1 cellular context compared by ENCODE assay signal in the genomic region with DNA sequence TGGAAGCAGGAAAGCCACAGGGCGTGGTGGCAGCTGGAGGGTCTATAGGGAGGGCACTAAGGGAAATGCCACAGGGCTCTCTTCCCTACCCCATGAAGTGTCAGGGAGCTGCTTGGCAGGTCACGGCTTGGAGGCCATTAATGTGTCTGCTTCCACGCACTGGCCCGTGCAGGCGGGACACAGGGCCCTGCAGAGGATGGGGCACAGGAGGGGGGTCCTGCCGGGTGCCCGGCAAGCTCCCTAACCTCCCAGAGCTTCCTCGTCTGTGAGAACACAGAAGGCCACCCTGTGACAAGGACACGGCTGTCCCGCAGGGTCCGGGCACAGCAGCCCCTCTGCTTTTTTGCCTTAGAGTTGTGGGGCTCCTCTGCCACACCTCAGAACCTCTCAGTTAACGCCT.
TF ChIP-seq lines count a peak whose summit lies in the region.

No MANE protein-coding gene starts in this region.

TF ChIP-seq in HCT116, 20 proteins besides CTCF, POLR2A, EP300 and RAD21 (continued from another document):
- TF ChIP-seq, protein P1, sequence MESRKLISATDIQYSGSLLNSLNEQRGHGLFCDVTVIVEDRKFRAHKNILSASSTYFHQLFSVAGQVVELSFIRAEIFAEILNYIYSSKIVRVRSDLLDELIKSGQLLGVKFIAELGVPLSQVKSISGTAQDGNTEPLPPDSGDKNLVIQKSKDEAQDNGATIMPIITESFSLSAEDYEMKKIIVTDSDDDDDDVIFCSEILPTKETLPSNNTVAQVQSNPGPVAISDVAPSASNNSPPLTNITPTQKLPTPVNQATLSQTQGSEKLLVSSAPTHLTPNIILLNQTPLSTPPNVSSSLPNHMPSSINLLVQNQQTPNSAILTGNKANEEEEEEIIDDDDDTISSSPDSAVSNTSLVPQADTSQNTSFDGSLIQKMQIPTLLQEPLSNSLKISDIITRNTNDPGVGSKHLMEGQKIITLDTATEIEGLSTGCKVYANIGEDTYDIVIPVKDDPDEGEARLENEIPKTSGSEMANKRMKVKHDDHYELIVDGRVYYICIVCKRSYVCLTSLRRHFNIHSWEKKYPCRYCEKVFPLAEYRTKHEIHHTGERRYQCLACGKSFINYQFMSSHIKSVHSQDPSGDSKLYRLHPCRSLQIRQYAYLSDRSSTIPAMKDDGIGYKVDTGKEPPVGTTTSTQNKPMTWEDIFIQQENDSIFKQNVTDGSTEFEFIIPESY (IDR thresholded peaks at IDR 0.05; ENCODE audit: extremely low read depth, insufficient replicate concordance, low read length) = no peak
- no peak for TF ChIP-seq JUND (IDR thresholded peaks at IDR 0.05)
- no peak for TF ChIP-seq CBX3 (IDR thresholded peaks at IDR 0.05; ENCODE audit: low read depth)
- no peak for TF ChIP-seq SP1 (IDR thresholded peaks at IDR 0.05; ENCODE audit: low read depth)
- TF ChIP-seq YY1 (IDR thresholded peaks at IDR 0.05; ENCODE audit: extremely low read depth, insufficient replicate concordance, low read depth, low read length) = no peak
- no peak for TF ChIP-seq EZH2 (IDR thresholded peaks at IDR 0.05)
- TF ChIP-seq EZH2phosphoT487 (IDR thresholded peaks at IDR 0.05; ENCODE audit: borderline replicate concordance) = no peak
- TF ChIP-seq, protein P2, sequence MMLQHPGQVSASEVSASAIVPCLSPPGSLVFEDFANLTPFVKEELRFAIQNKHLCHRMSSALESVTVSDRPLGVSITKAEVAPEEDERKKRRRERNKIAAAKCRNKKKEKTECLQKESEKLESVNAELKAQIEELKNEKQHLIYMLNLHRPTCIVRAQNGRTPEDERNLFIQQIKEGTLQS (IDR thresholded peaks at IDR 0.05) = no peak
- TF ChIP-seq REST (IDR thresholded peaks at IDR 0.05; ENCODE audit: low read depth) = no peak
- no peak for TF ChIP-seq TCF7L2 (IDR thresholded peaks at IDR 0.05; ENCODE audit: borderline replicate concordance, extremely low read depth, insufficient read depth, insufficient read length)
- TF ChIP-seq SRF (IDR thresholded peaks at IDR 0.05; ENCODE audit: low read depth) = no peak
- TF ChIP-seq FOSL1 (IDR thresholded peaks at IDR 0.05; ENCODE audit: low read depth) = no peak
- TF ChIP-seq ELF1 (IDR thresholded peaks at IDR 0.05; ENCODE audit: borderline replicate concordance, low read depth) = no peak
TF ChIP-seq in HCT116: peak in this region for 0.
